1 cellular context compared by ENCODE assay signal in the genomic region with DNA sequence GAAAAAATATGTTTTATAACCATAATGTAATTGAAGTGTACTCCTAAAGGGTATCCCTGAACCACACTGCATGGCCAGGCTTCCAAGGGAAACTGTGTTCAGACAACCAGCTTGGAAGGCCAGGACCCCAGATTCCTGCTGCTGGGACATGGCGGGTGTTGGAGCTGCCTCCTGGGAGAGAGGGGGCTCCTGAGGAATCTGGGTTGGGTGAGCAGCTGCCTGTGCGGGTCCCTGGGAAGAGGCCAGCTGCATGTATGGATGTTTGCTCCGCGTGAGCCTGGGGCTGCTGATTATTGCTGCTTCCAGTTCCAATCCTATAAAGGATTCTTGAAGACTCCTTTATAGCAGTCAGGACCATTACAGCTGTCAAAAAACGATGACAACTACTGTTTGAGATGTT.
TF ChIP-seq lines count a peak whose summit lies in the region.

No MANE protein-coding gene starts in this region.

TF ChIP-seq in H1, 55 proteins besides CTCF, POLR2A, EP300 and RAD21:
- TF ChIP-seq CHD2 (IDR thresholded peaks at IDR 0.05; ENCODE audit: low read length) (no peak), BACH1 (IDR thresholded peaks at IDR 0.05; ENCODE audit: low read length) (no peak), RFX5 (IDR thresholded peaks at IDR 0.05; ENCODE audit: borderline replicate concordance, low read depth, low read length) (no peak), POLR2AphosphoS5 (IDR thresholded peaks at IDR 0.05; ENCODE audit: low read depth, low read length) (no peak), BRCA1 (IDR thresholded peaks at IDR 0.05; ENCODE audit: low read depth, low read length) (no peak), SRF (IDR thresholded peaks at IDR 0.05; ENCODE audit: low read depth, low read length) (no peak), EZH2 (IDR thresholded peaks at IDR 0.05; ENCODE audit: low read depth, low read length, severe bottlenecking) (no peak), HDAC6 (IDR thresholded peaks at IDR 0.05; ENCODE audit: low read depth, low read length) (no peak), CREB1 (IDR thresholded peaks at IDR 0.05) (no peak), ASH2L (IDR thresholded peaks at IDR 0.05; ENCODE audit: low read length) (no peak), KDM1A (IDR thresholded peaks at IDR 0.05; ENCODE audit: borderline replicate concordance, low read length) (no peak), RNF2 (IDR thresholded peaks at IDR 0.05; ENCODE audit: borderline replicate concordance, low read depth, low read length, missing control alignments, poor library complexity, severe bottlenecking) (no peak), CEBPB (IDR thresholded peaks at IDR 0.05; ENCODE audit: low read depth, low read length) (no peak), GABPA (IDR thresholded peaks at IDR 0.05; ENCODE audit: borderline replicate concordance, insufficient read depth, low read length) (no peak)
- TF ChIP-seq, protein P1, sequence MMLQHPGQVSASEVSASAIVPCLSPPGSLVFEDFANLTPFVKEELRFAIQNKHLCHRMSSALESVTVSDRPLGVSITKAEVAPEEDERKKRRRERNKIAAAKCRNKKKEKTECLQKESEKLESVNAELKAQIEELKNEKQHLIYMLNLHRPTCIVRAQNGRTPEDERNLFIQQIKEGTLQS (IDR thresholded peaks at IDR 0.05; ENCODE audit: insufficient read depth, low read depth, low read length), result no peak
